ENCODE assay signal across 11 cellular contexts in genomic region chr6:11710968-11711643, GRCh38.
A peak's percentile ranks its signal among the peaks of the same experiment; 100 is the strongest.
DNase-seq lines count a peak whose midpoint lies in the region; ATAC-seq and TF ChIP-seq lines count a peak whose summit lies in the region.
"Had no signal": no experiment of that assay in that cellular context is flagged by ENCODE, and none has a peak within 500 bp of the region (broad histone marks: within the 10 kb centered on the region; RNA-seq: fewer than 3 reads in every experiment).

No MANE protein-coding gene starts in this region.

- no peak for TF ChIP-seq CTCF in thoracic aorta (IDR thresholded peaks at IDR 0.05)
- TF ChIP-seq CTCF in gastrocnemius medialis (IDR thresholded peaks at IDR 0.05 in 4 of 5, conservative IDR thresholded peaks at IDR 0.05 in 1 of 5): no peak

- peaks cover 5% of the 10 kb centered on the region for H3K36me3 Mint-ChIP-seq in activated T-cell treated with anti-CD3 and anti-CD28 coated beads, Interleukin-2, amount 50 U/mL, for 4 hours (ENCODE audit: insufficient read depth)

- H3K4me3 Mint-ChIP-seq in activated T-cell treated with anti-CD3 and anti-CD28 coated beads, Interleukin-2, amount 50 U/mL, for 4 hours: peak overlapping the region; percentile 74

- peaks cover 74% of the 10 kb centered on the region for H3K4me1 Mint-ChIP-seq in activated T-cell treated with anti-CD3 and anti-CD28 coated beads, Interleukin-2, amount 50 U/mL, for 4 hours (ENCODE audit: low read depth)

- in situ Hi-C loops in gastrocnemius medialis (cut with MboI; ENCODE audit: low sequenced_read_pairs in 4 of 4): no loop called here

- H3K27me3 Mint-ChIP-seq in activated T-cell treated with anti-CD3 and anti-CD28 coated beads, Interleukin-2, amount 50 U/mL, for 4 hours (ENCODE audit: low read depth): no peaks in the 10 kb centered on the region
- H3K27me3 Mint-ChIP-seq: progenitor cell of endocrine pancreas had no signal

- intact Hi-C loops in gastrocnemius medialis (cut with DNase I; ENCODE audit: low total_unique reads): no loop called here

- peaks cover 4 to 12% of the 10 kb centered on the region in 2 donors for H3K4me1 ChIP-seq in muscle layer of duodenum (ENCODE audit: control insufficient read depth in 1 of 2, insufficient read depth in 2 of 2, low read length in 2 of 2)
- H3K4me1 ChIP-seq in thoracic aorta (ENCODE audit: control insufficient read depth in 1 of 2, low read depth in 2 of 2): peaks cover 9 to 27% of the 10 kb centered on the region in 2 donors
- H3K4me1 ChIP-seq in gastrocnemius medialis: peaks cover 22 to 23% of the 10 kb centered on the region in 2 donors
- H3K4me1 ChIP-seq: BE2C had no signal

- peak overlapping the region in 1 of 2 donors; percentile 7 for H3K4me3 ChIP-seq in muscle layer of duodenum (ENCODE audit: low read depth in 1 of 2, low read length in 2 of 2)
- peak overlapping the region; percentile 42 for H3K4me3 ChIP-seq in thoracic aorta
- no peak overlapping the region for H3K4me3 ChIP-seq in gastrocnemius medialis

- H3K9me3 ChIP-seq in muscle layer of duodenum (ENCODE audit: control insufficient read depth in 1 of 2, low read length in 2 of 2): no peaks in the 10 kb centered on the region
- H3K9me3 ChIP-seq in thoracic aorta: no peaks in the 10 kb centered on the region
- no peaks in the 10 kb centered on the region for H3K9me3 ChIP-seq in gastrocnemius medialis
- H3K9me3 ChIP-seq: BE2C had no signal

- DNase-seq in activated T-cell treated with anti-CD3 and anti-CD28 coated beads, Interleukin-2, amount 50 U/mL, for 4 hours: no peak
- no peak for DNase-seq in activated T-cell treated with anti-CD3 and anti-CD28 coated beads, Interleukin-2, amount 50 U/mL, for 1 hour
- DNase-seq in activated T-helper 9 cell treated with anti-CD3 and anti-CD28 coated beads, Interleukin-2, amount 50 U/mL, for 16 hours (ENCODE audit: low read depth): peak; percentile 40
- DNase-seq in thoracic aorta (ENCODE audit: low spot score) (no peak), gastrocnemius medialis (no peak), occipital lobe (lab: John Stamatoyannopoulos, UW) (no peak), HCEC 1CT (no peak)
- DNase-seq: NCI-H1105 had no signal

- H3K9me3 Mint-ChIP-seq in activated T-cell treated with anti-CD3 and anti-CD28 coated beads, Interleukin-2, amount 50 U/mL, for 4 hours: peaks cover 3% of the 10 kb centered on the region

- H3K27ac ChIP-seq in muscle layer of duodenum (ENCODE audit: low read length) (peak overlapping the region; percentile 31), thoracic aorta (peak overlapping the region in 1 of 2 donors; percentile 20), gastrocnemius medialis (peak overlapping the region in 1 of 4 donors; percentile 76)

- no peak for TF ChIP-seq POLR2A in gastrocnemius medialis (IDR thresholded peaks at IDR 0.05)

- H3K27me3 ChIP-seq in muscle layer of duodenum (ENCODE audit: low read depth, low read length) (no peaks in the 10 kb centered on the region), thoracic aorta (replicated peaks; ENCODE audit: insufficient read depth) (no peaks in the 10 kb centered on the region), gastrocnemius medialis (no peaks in the 10 kb centered on the region)
- H3K27me3 ChIP-seq: BE2C had no signal

- no peaks in the 10 kb centered on the region for H3K36me3 ChIP-seq in muscle layer of duodenum (ENCODE audit: control insufficient read depth in 1 of 2, insufficient read depth in 2 of 2, low read length in 2 of 2)
- no peaks in the 10 kb centered on the region for H3K36me3 ChIP-seq in thoracic aorta
- no peaks in the 10 kb centered on the region for H3K36me3 ChIP-seq in gastrocnemius medialis
- H3K36me3 ChIP-seq: BE2C had no signal

- peak; percentile 45 to 47 for ATAC-seq in activated T-cell treated with anti-CD3 and anti-CD28 coated beads, Interleukin-2, amount 50 U/mL, for 4 hours
- no peak for ATAC-seq in thoracic aorta (ENCODE audit: insufficient number of reproducible peaks, low FRiP score, low read depth)
- ATAC-seq in gastrocnemius medialis: no peak

Comparison
In these comparisons a context has a peak if more than half of its experiments do, and no peak if none do; other contexts are left out.
1. ATAC-seq: peak in activated T-cell treated with anti-CD3 and anti-CD28 coated beads, Interleukin-2, amount 50 U/mL, for 4 hours (2 of 2); none in thoracic aorta (single experiment) and gastrocnemius medialis (0 of 2).